In the genomic region with DNA sequence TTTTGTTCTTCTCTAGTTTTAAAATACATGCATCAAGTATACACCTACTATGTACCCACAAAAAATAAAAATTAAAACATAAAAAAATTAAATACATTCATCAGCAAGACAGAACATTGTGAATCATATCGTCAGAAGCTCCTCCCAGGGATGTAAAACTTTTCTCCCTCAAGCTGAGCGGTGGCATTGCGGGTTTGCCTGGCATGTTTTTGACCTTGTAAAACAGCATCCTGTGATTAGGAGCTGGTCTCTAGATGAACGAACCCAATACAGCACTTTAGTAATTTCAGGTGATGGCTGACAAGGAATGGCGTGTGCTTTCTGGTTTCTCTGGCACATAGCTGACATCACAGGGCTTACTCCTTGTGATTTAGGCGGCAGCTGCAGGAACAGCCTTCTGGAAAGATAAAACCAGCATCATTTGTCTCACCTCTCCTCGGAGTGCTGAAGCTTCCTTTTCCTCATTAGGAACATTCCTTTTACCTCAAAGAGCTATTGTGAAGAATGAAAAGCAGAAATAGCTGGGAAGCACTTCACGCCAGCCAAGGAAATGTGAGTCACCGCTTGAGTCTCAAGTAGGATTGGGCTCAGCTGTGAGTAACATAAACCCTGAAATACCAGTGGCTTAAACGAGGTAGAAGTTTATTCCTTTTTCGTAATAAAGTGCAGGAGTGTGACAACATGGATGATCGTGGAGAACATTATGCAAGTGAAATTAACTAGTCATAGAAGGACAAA, we compare ENCODE assay signal across 11 cellular contexts. TPM values are rescaled to one million over a fixed set of nuclear protein-coding genes. Genes with fewer than 3 reads are reported as not detected.
A peak's percentile ranks its signal among the peaks of the same experiment; 100 is the strongest.
DNase-seq lines count a peak whose midpoint lies in the region; ATAC-seq and TF ChIP-seq lines count a peak whose summit lies in the region.
"Had no signal": no experiment of that assay in that cellular context is flagged by ENCODE, and none has a peak within 500 bp of the region (broad histone marks: within the 10 kb centered on the region; RNA-seq: fewer than 3 reads in every experiment).

No MANE protein-coding gene starts in this region.

- peak overlapping the region; percentile 26; the same call in 1 of the 2 replicates for H3K27ac ChIP-seq in HUES6 (ENCODE audit: low read depth, low read length)

- H3K9ac ChIP-seq in HUES6 (ENCODE audit: low read length), result peak overlapping the region; percentile 29

- TF ChIP-seq CTCF in AG09309 (IDR thresholded peaks at IDR 0.05; ENCODE audit: control insufficient read depth, insufficient read depth, low read depth, low read length, missing control alignments), result no peak
- TF ChIP-seq CTCF in astrocyte of the cerebellum (IDR thresholded peaks at IDR 0.05; ENCODE audit: low read depth, low read length, missing control alignments), result no peak

- in situ Hi-C loops in astrocyte of the cerebellum (cut with HindIII; ENCODE audit: low sequenced_read_pairs), result no loop called here

- peaks cover 8% of the 10 kb centered on the region; the same call in 1 of the 2 replicates for H3K9me3 ChIP-seq in HUES6 (ENCODE audit: control insufficient read depth, insufficient read depth, low read depth, low read length)

- ATAC-seq in GM18502 (IDR thresholded peaks at IDR 0.05; ENCODE audit: poor library complexity, unreplicated experiment), result no peak

- H3K36me3 ChIP-seq in HUES6 (ENCODE audit: control insufficient read depth, insufficient read depth, low read length), result no peaks in the 10 kb centered on the region

- H3K4me3 ChIP-seq in AG09309 (ENCODE audit: control insufficient read depth, low read depth, low read length) (no peak overlapping the region), HUES6 (ENCODE audit: low read depth, low read length) (no peak overlapping the region), astrocyte of the cerebellum (ENCODE audit: low read depth, low read length) (peak overlapping the region; percentile 12)

- no peaks in the 10 kb centered on the region for H3K27me3 ChIP-seq in HUES6 (ENCODE audit: control insufficient read depth, insufficient read depth, low read length)

- peaks cover 9% of the 10 kb centered on the region; the same call in 1 of the 2 replicates for H3K4me1 ChIP-seq in HUES6 (ENCODE audit: control insufficient read depth, insufficient read depth, low read length)

- DNase-seq in AG09309 (ENCODE audit: low read depth), result peak; percentile 67
- DNase-seq in astrocyte of the cerebellum (ENCODE audit: low read depth), result peak; percentile 86
- peak; percentile 75 for DNase-seq in kidney glomerular epithelial cell (lab: John Stamatoyannopoulos, UW)
- DNase-seq in NCI-H187 (lab: John Stamatoyannopoulos, UW), result no peak
- no peak for DNase-seq in mucosa of gallbladder (ENCODE audit: low spot score)
- no peak for DNase-seq in hippocampal formation (lab: John Stamatoyannopoulos, UW)
- DNase-seq: cortex of kidney, right cardiac atrium had no signal

RNA-seq across cellular contexts. Expression of gene NYX, which starts 44.3 kb away (rescaled TPM):
- total RNA-seq in mucosa of gallbladder, result not detected
- total RNA-seq: right cardiac atrium; T-helper 2 cell treated with Interferon-gamma antibody and Interleukin-4, amounts not matched to agents 100 ng/mL and 5 ng/mL, for 36 hours had no signal

Comparison
In these comparisons a context has a peak if more than half of its experiments do, and no peak if none do; other contexts are left out.
1. DNase-seq: peak in AG09309 (single experiment), astrocyte of the cerebellum (single experiment) and kidney glomerular epithelial cell (single experiment); none in NCI-H187 (0 of 2), mucosa of gallbladder (single experiment) and hippocampal formation (0 of 2).